7 cellular contexts compared by ENCODE assay signal in the genomic region with DNA sequence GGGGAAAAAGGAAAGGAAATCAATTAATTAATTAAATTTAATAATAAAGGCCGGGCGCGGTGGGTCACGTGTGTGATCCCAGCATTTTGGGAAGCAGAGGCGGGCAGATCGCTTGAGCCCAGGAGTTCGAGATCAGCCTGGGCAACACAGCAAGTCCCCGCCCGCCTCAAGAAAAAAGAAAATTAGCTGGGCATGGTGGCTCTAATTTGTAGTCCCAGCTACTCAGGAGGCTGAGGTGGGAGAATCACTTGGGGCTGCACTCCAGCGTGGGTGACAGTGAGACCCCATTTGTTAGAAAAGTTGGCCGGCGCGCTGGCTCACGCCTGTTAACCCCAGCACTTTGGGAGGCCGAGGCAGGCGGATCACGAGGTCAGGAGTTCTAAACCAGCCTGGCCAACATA. TPM values are rescaled to one million over a fixed set of nuclear protein-coding genes. Genes with fewer than 3 reads are reported as not detected.
DNase-seq lines count a peak whose midpoint lies in the region; ATAC-seq, FAIRE-seq and TF ChIP-seq lines count a peak whose summit lies in the region.

No MANE protein-coding gene starts in this region.

- H3K4me1 Mint-ChIP-seq in astrocyte (ENCODE audit: low read depth, unreplicated experiment), result peaks cover 4% of the 10 kb centered on the region

- no peak for ATAC-seq in left lobe of liver

- TF ChIP-seq POLR2A in suprapubic skin (IDR thresholded peaks at IDR 0.05), result no peak

- no peaks in the 10 kb centered on the region for H3K9me2 ChIP-seq in Loucy (replicated peaks; ENCODE audit: low read depth, low read length)

- TF ChIP-seq CTCF in Loucy (conservative IDR thresholded peaks at IDR 0.05; ENCODE audit: low read length) (no peak), astrocyte (IDR thresholded peaks at IDR 0.05; ENCODE audit: insufficient read depth, low read depth, low read length) (no peak), suprapubic skin (IDR thresholded peaks at IDR 0.05) (no peak)

- H3K36me3 ChIP-seq in Loucy (ENCODE audit: insufficient read depth, low read length) (no peaks in the 10 kb centered on the region), astrocyte (ENCODE audit: insufficient read depth, low read length) (peaks cover 11% of the 10 kb centered on the region), suprapubic skin (peaks cover 44% of the 10 kb centered on the region)

- H3K4me1 ChIP-seq in Loucy (ENCODE audit: insufficient read depth, low read length, poor library complexity, severe bottlenecking) (peaks cover 20% of the 10 kb centered on the region), astrocyte (ENCODE audit: insufficient read depth, low read length) (peaks cover 13% of the 10 kb centered on the region), suprapubic skin (peaks cover 46% of the 10 kb centered on the region)

- H3K4me2 ChIP-seq in Loucy (ENCODE audit: low read depth, low read length, poor library complexity, severe bottlenecking) (peak overlapping the region; percentile 87), astrocyte (ENCODE audit: low read length) (peak overlapping the region; percentile 98)

- DNase-seq in astrocyte (ENCODE audit: low read depth), result no peak
- DNase-seq in left lobe of liver (ENCODE audit: low spot score), result peak; percentile 41
- DNase-seq in suprapubic skin (ENCODE audit: low spot score in 2 of 2), result peak; percentile 51 to 64
- DNase-seq in dermis blood vessel endothelial cell, result no peak
- no peak for DNase-seq in NCI-H774 (lab: John Stamatoyannopoulos, UW)
- DNase-seq in NCI-H187 (lab: John Stamatoyannopoulos, UW), result no peak

- H3K27ac Mint-ChIP-seq in astrocyte (ENCODE audit: unreplicated experiment), result no peak overlapping the region

- H3K9me3 ChIP-seq in Loucy (ENCODE audit: insufficient read depth, low read depth, low read length), result no peaks in the 10 kb centered on the region
- H3K9me3 ChIP-seq in astrocyte (ENCODE audit: insufficient read depth, low read depth, low read length), result no peaks in the 10 kb centered on the region
- no peaks in the 10 kb centered on the region for H3K9me3 ChIP-seq in suprapubic skin

- H3F3A ChIP-seq in Loucy (ENCODE audit: low read depth), result no peaks in the 10 kb centered on the region

- peaks cover 4% of the 10 kb centered on the region for H3K27me3 Mint-ChIP-seq in astrocyte (ENCODE audit: low read depth, unreplicated experiment)

- peak overlapping the region; percentile 73 for H3K4me3 Mint-ChIP-seq in astrocyte (ENCODE audit: unreplicated experiment)

- peaks cover 51% of the 10 kb centered on the region for H3K79me2 ChIP-seq in Loucy (ENCODE audit: insufficient read depth, low read length)
- peaks cover 14% of the 10 kb centered on the region for H3K79me2 ChIP-seq in astrocyte (ENCODE audit: insufficient read depth, low read length)

- no peaks in the 10 kb centered on the region for H3K27me3 ChIP-seq in Loucy (ENCODE audit: insufficient read depth, low read length, poor library complexity, severe bottlenecking)
- no peaks in the 10 kb centered on the region for H3K27me3 ChIP-seq in astrocyte (ENCODE audit: insufficient read depth, low read length)
- H3K27me3 ChIP-seq in suprapubic skin, result no peaks in the 10 kb centered on the region

- H3K27ac ChIP-seq in astrocyte (ENCODE audit: low read depth, low read length), result peak overlapping the region; percentile 67
- no peak overlapping the region for H3K27ac ChIP-seq in suprapubic skin

- H3K4me3 ChIP-seq in Loucy (ENCODE audit: low read length, poor library complexity, severe bottlenecking), result peak overlapping the region; percentile 92
- H3K4me3 ChIP-seq in astrocyte (ENCODE audit: insufficient read depth, low read depth, low read length), result peak overlapping the region; percentile 64
- H3K4me3 ChIP-seq in suprapubic skin, result peak overlapping the region; percentile 63

- H4K20me1 ChIP-seq in Loucy (ENCODE audit: insufficient read depth, low read length, poor library complexity, severe bottlenecking) (peaks cover 8% of the 10 kb centered on the region), astrocyte (ENCODE audit: insufficient read depth, low read length) (peaks cover 4% of the 10 kb centered on the region)

- H3K9ac ChIP-seq in Loucy (ENCODE audit: low read depth, low read length, poor library complexity, severe bottlenecking) (peak overlapping the region; percentile 83), astrocyte (ENCODE audit: low read length) (peak overlapping the region; percentile 82)

- FAIRE-seq in astrocyte (lab: Jason Lieb, UNC), result no peak

- WGBS in suprapubic skin, result 66% methylated on average over 17 of the region's 17 CpGs

- H3K36me3 Mint-ChIP-seq in astrocyte (ENCODE audit: low read depth, unreplicated experiment), result peaks cover 6% of the 10 kb centered on the region

- H3K9me3 Mint-ChIP-seq in astrocyte (ENCODE audit: unreplicated experiment), result no peaks in the 10 kb centered on the region

- peak overlapping the region; percentile 83; the same call in 1 of the 2 replicates for H2AFZ ChIP-seq in Loucy (ENCODE audit: low read length)
- no peak overlapping the region for H2AFZ ChIP-seq in astrocyte (ENCODE audit: low read depth, low read length)

- no peak for TF ChIP-seq EP300 in suprapubic skin (IDR thresholded peaks at IDR 0.05)

RNA-seq across cellular contexts. Expression of gene CD320, which starts 0.7 kb away (rescaled TPM):
- total RNA-seq in astrocyte (35.6 and 42.2 TPM in 2 replicates), left lobe of liver (16.3 TPM), suprapubic skin (10 to 100 TPM; 11.8 to 41.0 (median 22.3) TPM), dermis blood vessel endothelial cell (38.8 and 57.5 TPM in 2 replicates)

RNA-seq across cellular contexts. Expression of gene NDUFA7, which starts 12.3 kb away (rescaled TPM):
- total RNA-seq in astrocyte, result 45.4 and 49.3 TPM in 2 replicates
- total RNA-seq in left lobe of liver, result 28.5 TPM
- total RNA-seq in suprapubic skin, result 10 to 100 TPM; 23.3 to 38.7 (median 25.2) TPM
- total RNA-seq in dermis blood vessel endothelial cell, result 10.2 and 11.7 TPM in 2 replicates

RNA-seq across cellular contexts. Expression of gene RPS28, which starts 12.4 kb away (rescaled TPM):
- total RNA-seq in astrocyte (1,111 and 1,198 TPM in 2 replicates), left lobe of liver (653 TPM), suprapubic skin (1,000 to 10,000 TPM in 1 of 4 donors, 100 to 1,000 TPM in 3; 464 to 1,363 (median 834) TPM), dermis blood vessel endothelial cell (278 and 408 TPM in 2 replicates)

RNA-seq across cellular contexts. Expression of gene KANK3, which starts 34.2 kb away (rescaled TPM):
- 0.94 and 2.9 TPM in 2 replicates for total RNA-seq in astrocyte
- total RNA-seq in left lobe of liver, result 7.2 TPM
- 1 to 10 TPM in 3 of 4 donors, under 1 TPM in 1; 0.83 to 7.9 (median 4.3) TPM for total RNA-seq in suprapubic skin
- total RNA-seq in dermis blood vessel endothelial cell, result 156 and 179 TPM in 2 replicates

RNA-seq across cellular contexts. Expression of gene ANGPTL4, which starts 55.1 kb away (rescaled TPM):
- total RNA-seq in astrocyte (110 and 115 TPM in 2 replicates), left lobe of liver (64.2 TPM), suprapubic skin (10 to 100 TPM; 15.3 to 56.4 (median 19.1) TPM), dermis blood vessel endothelial cell (4.3 and 8.7 TPM in 2 replicates)

Comparison
In these comparisons a context has a peak if more than half of its experiments do, and no peak if none do; other contexts are left out.
1. DNase-seq: peak in left lobe of liver (single experiment) and suprapubic skin (2 of 2); none in astrocyte (single experiment), dermis blood vessel endothelial cell (single experiment), NCI-H774 (single experiment) and NCI-H187 (0 of 2).
2. Peak in every context shown above with its lines, with median percentiles within 50 percentile points of each other: H3K4me3 ChIP-seq.